12 cellular contexts compared by ENCODE assay signal in the genomic region with DNA sequence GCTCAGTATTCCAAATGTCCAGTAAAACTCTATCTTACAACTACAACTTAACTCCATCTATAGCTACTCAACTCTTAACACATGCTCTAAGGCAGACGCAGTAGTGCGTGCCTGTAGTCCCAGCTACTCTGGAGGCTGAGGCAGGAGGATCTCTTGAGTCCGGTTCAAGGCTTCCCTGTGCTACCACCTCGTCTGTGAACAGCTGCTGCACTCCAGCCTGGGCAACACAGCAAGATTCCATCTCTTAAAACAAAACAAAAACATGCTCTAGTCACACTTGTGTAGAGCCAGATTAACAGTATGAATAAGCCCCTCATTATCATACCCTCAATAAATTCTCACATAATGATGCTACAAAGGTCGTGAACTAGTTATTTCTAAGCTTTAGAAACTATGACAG. TPM values are rescaled to one million over a fixed set of nuclear protein-coding genes. Genes with fewer than 3 reads are reported as not detected.
DNase-seq lines count a peak whose midpoint lies in the region; ATAC-seq and TF ChIP-seq lines count a peak whose summit lies in the region.
"Had no signal": no experiment of that assay in that cellular context is flagged by ENCODE, and none has a peak within 500 bp of the region (broad histone marks: within the 10 kb centered on the region; RNA-seq: fewer than 3 reads in every experiment).

No MANE protein-coding gene starts in this region.

- H3K27ac ChIP-seq in CD8-positive, alpha-beta memory T cell (ENCODE audit: low read depth, low read length): no peak overlapping the region
- H3K27ac ChIP-seq in mammary epithelial cell (ENCODE audit: insufficient read depth, low read depth, low read length): no peak overlapping the region

- H3K36me3 ChIP-seq in CD8-positive, alpha-beta memory T cell (ENCODE audit: insufficient read depth, low read length): peaks cover 3% of the 10 kb centered on the region
- H3K36me3 ChIP-seq in mammary epithelial cell (ENCODE audit: insufficient read depth, low read length): peaks cover 19% of the 10 kb centered on the region

- no peak overlapping the region for H3K4me3 ChIP-seq in CD8-positive, alpha-beta memory T cell (ENCODE audit: low read length)
- H3K4me3 ChIP-seq in LNCaP clone FGC (ENCODE audit: low read depth, low read length) (peak overlapping the region; percentile 0; the same call in 1 of the 2 replicates), mammary epithelial cell (replicated peaks in 1 of 3; ENCODE audit: insufficient read depth in 1 of 3, low read depth in 2 of 3, low read length in 3 of 3) (peak overlapping the region in 1 of 3 experiments; percentile 85)

- dilution Hi-C loops in mammary epithelial cell (cut with HindIII; ENCODE audit: low sequenced_read_pairs): loop anchor here (5.0 kb wide), 3 partner anchors 39 to 84 kb away; a partner anchor contains a TSS

- H3K4me2 ChIP-seq in mammary epithelial cell (ENCODE audit: insufficient read depth, low read depth, low read length): peak overlapping the region; percentile 90

- peaks cover 54 to 66% (median 60%) of the 10 kb centered on the region in 3 donors for H3K4me1 Mint-ChIP-seq in CD8-positive, alpha-beta memory T cell
- peaks cover 47% of the 10 kb centered on the region for H3K4me1 Mint-ChIP-seq in neural crest cell

- no peak for ATAC-seq in HG03469 (IDR thresholded peaks at IDR 0.05; ENCODE audit: unreplicated experiment)
- ATAC-seq: heart left ventricle had no signal

- peaks cover 0 to 2% of the 10 kb centered on the region in 2 donors for H3K27me3 Mint-ChIP-seq in CD8-positive, alpha-beta memory T cell
- no peaks in the 10 kb centered on the region for H3K27me3 Mint-ChIP-seq in neural crest cell (ENCODE audit: low read depth)
- H3K27me3 Mint-ChIP-seq: dendritic cell treated with granulocyte-macrophage colony-stimulating factor and Interleukin-4, amounts not matched to agents 40 ng/mL and 50 ng/mL, for 4 days had no signal

- no peak overlapping the region for H3K9ac ChIP-seq in mammary epithelial cell (ENCODE audit: insufficient read depth, low read length)

- CTCF ChIA-PET in CD8-positive, alpha-beta memory T cell (lab: Charles Lee): interaction anchor here (0.7 to 1.9 kb wide), 2 partner anchors 61 to 67 kb away, joined by 3 to 6 read pairs; no protein-coding TSS in a partner anchor
- CTCF ChIA-PET in mammary epithelial cell (lab: Charles Lee; ENCODE audit: low non-redundant PET): interaction anchor here (0.6 kb wide), 1 partner anchor 42 kb away, joined by 4 read pairs; no protein-coding TSS in a partner anchor

- in situ Hi-C loops in mammary epithelial cell (cut with MboI; ENCODE audit: low sequenced_read_pairs in 2 of 2): no loop called here

- H4K20me1 ChIP-seq in mammary epithelial cell (ENCODE audit: insufficient read depth, low read length): peaks cover 3% of the 10 kb centered on the region

- no peaks in the 10 kb centered on the region for H3K9me3 ChIP-seq in CD8-positive, alpha-beta memory T cell (ENCODE audit: low read length)
- H3K9me3 ChIP-seq in mammary epithelial cell (replicated peaks; ENCODE audit: insufficient read depth, low read length): no peaks in the 10 kb centered on the region
- H3K9me3 ChIP-seq: heart left ventricle had no signal

- peak overlapping the region in 6 of 7 donors; percentile 86 to 99 (median 94) for H3K4me3 Mint-ChIP-seq in CD8-positive, alpha-beta memory T cell
- peak overlapping the region; percentile 92 for H3K4me3 Mint-ChIP-seq in neural crest cell
- H3K4me3 Mint-ChIP-seq: dendritic cell treated with granulocyte-macrophage colony-stimulating factor and Interleukin-4, amounts not matched to agents 40 ng/mL and 50 ng/mL, for 4 days had no signal

- POLR2A ChIA-PET in CD8-positive, alpha-beta memory T cell (lab: Charles Lee): interaction anchor here (0.6 kb wide), 1 partner anchor 60 kb away, joined by 8 read pairs; a partner anchor contains a TSS

- BruUV-seq in mammary epithelial cell (replicated peaks; lab: Mats Ljungman, UMichigan): no TSS peak

- no peak overlapping the region for H2AFZ ChIP-seq in mammary epithelial cell (ENCODE audit: low read depth, low read length)

- peaks cover 88% of the 10 kb centered on the region for H3K79me2 ChIP-seq in mammary epithelial cell (ENCODE audit: insufficient read depth, low read length)

- 86% methylated on average over 5 of the region's 5 CpGs for WGBS in mammary epithelial cell (ENCODE audit: low coverage, missing lambda C conversion rate)

- no peaks in the 10 kb centered on the region for H3K9me3 Mint-ChIP-seq in CD8-positive, alpha-beta memory T cell
- no peaks in the 10 kb centered on the region for H3K9me3 Mint-ChIP-seq in neural crest cell
- H3K9me3 Mint-ChIP-seq: dendritic cell treated with granulocyte-macrophage colony-stimulating factor and Interleukin-4, amounts not matched to agents 40 ng/mL and 50 ng/mL, for 4 days had no signal

- H3K4me1 ChIP-seq in CD8-positive, alpha-beta memory T cell (ENCODE audit: insufficient read depth, low read length): peaks cover 34% of the 10 kb centered on the region
- peaks cover 8% of the 10 kb centered on the region for H3K4me1 ChIP-seq in mammary epithelial cell (ENCODE audit: insufficient read depth, low read length)

- no peaks in the 10 kb centered on the region for H3K27me3 ChIP-seq in CD8-positive, alpha-beta memory T cell (ENCODE audit: insufficient read depth, low read length, poor library complexity, severe bottlenecking)
- H3K27me3 ChIP-seq in mammary epithelial cell (ENCODE audit: insufficient read depth, low read length): no peaks in the 10 kb centered on the region
- H3K27me3 ChIP-seq: heart left ventricle had no signal

- DNase-seq in CD8-positive, alpha-beta memory T cell: no peak
- DNase-seq in LNCaP clone FGC (ENCODE audit: low read depth): no peak
- no peak for DNase-seq in mammary epithelial cell
- DNase-seq in neural crest cell (ENCODE audit: low read depth, low spot score): no peak
- no peak for DNase-seq in HK-2 (ENCODE audit: unreplicated experiment)
- no peak for DNase-seq in NCI-H146 treated with DMSO at 0.1 percent for 48 hours (lab: John Stamatoyannopoulos, UW; ENCODE audit: unreplicated experiment)
- DNase-seq in pons (ENCODE audit: low spot score): no peak
- DNase-seq: heart left ventricle, nucleus accumbens, SIG-M5 had no signal

- H3K27ac Mint-ChIP-seq in CD8-positive, alpha-beta memory T cell: peak overlapping the region in 7 of 8 donors; percentile 51 to 97 (median 92)
- peak overlapping the region; percentile 37 for H3K27ac Mint-ChIP-seq in neural crest cell (ENCODE audit: unreplicated experiment)
- H3K27ac Mint-ChIP-seq: dendritic cell treated with granulocyte-macrophage colony-stimulating factor and Interleukin-4, amounts not matched to agents 40 ng/mL and 50 ng/mL, for 4 days had no signal

- intact Hi-C loops in mammary epithelial cell (cut with micrococcal nuclease): no loop called here

- TF ChIP-seq CTCF in LNCaP clone FGC (IDR thresholded peaks at IDR 0.05; ENCODE audit: control insufficient read depth, extremely low read depth, insufficient read depth) (no peak), mammary epithelial cell (conservative IDR thresholded peaks at IDR 0.05 in 1 of 2, IDR thresholded peaks at IDR 0.05 in 1 of 2; ENCODE audit: extremely low read depth in 1 of 2, insufficient read depth in 1 of 2, low read depth in 1 of 2, low read length in 2 of 2) (no peak), neural crest cell (conservative IDR thresholded peaks at IDR 0.05) (no peak)

- peaks cover 3 to 65% (median 8%) of the 10 kb centered on the region in 3 donors for H3K36me3 Mint-ChIP-seq in CD8-positive, alpha-beta memory T cell
- peaks cover 21% of the 10 kb centered on the region for H3K36me3 Mint-ChIP-seq in neural crest cell (ENCODE audit: low read depth)

RNA-seq across cellular contexts. Expression of a gene that starts 3.6 kb away (rescaled TPM):
- total RNA-seq in CD8-positive, alpha-beta memory T cell: 100 to 1,000 TPM; 112 to 118 TPM
- polyA plus RNA-seq in CD8-positive, alpha-beta memory T cell: 31.1 TPM
- total RNA-seq in mammary epithelial cell: 10 to 100 TPM; 34.5 to 68.4 TPM
- polyA plus RNA-seq in mammary epithelial cell: 20.4 TPM
- polyA minus RNA-seq in mammary epithelial cell: 55.8 TPM
- 134 and 135 TPM in 2 replicates for total RNA-seq in neural crest cell

RNA-seq across cellular contexts. Expression of a gene that starts 39.0 kb away (rescaled TPM):
- 10 to 100 TPM; 68.9 to 72.6 TPM for total RNA-seq in CD8-positive, alpha-beta memory T cell
- polyA plus RNA-seq in CD8-positive, alpha-beta memory T cell: 101 TPM
- total RNA-seq in mammary epithelial cell: 10 to 100 TPM; 25.5 to 57.8 TPM
- polyA plus RNA-seq in mammary epithelial cell: 61.3 TPM
- polyA minus RNA-seq in mammary epithelial cell: 31.0 TPM
- total RNA-seq in neural crest cell: 49.9 and 51.6 TPM in 2 replicates

RNA-seq across cellular contexts. Expression of a gene that starts 59.9 kb away (rescaled TPM):
- total RNA-seq in CD8-positive, alpha-beta memory T cell: 10 to 100 TPM; 29.1 to 31.3 TPM
- polyA plus RNA-seq in CD8-positive, alpha-beta memory T cell: 17.0 TPM
- 10 to 100 TPM; 30.0 to 34.5 TPM for total RNA-seq in mammary epithelial cell
- polyA plus RNA-seq in mammary epithelial cell: 36.8 TPM
- 41.8 TPM for polyA minus RNA-seq in mammary epithelial cell
- total RNA-seq in neural crest cell: 42.8 and 45.6 TPM in 2 replicates
